ENCODE assay signal across 8 cellular contexts in the genomic region with DNA sequence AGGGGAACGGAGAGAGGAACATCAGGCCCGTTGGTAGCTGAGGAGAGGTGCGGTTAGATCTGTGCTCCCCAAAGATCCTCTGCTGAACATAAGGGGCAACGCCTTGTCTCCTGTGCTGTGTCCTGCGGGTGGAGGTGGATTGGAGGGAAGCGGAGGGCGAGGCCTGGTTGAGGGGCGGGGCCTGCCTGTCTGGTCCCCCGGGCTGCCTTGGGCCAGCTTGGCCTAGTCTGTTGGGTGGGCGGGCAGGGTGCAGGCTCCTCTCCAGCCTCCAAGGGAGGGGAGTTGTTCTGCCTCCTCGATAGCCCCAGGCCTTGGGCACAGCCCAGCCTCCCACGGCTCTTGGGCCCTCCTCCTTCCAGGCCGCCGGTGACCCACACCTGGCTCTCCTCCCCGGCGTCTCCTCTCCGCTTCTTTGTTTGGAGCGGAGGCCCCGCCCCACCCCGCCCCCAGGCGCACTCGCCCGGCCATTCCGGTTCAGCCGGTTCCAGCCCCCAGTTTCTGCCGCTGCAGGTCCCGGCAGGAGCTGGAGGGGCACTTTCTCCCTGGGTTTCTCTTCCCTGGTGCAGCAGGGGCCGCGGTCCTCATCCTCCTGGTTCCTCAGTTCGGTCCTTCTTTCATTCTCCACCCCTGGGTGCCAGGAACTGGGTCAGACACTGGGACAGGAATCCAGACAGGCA. TPM values are rescaled to one million over a fixed set of nuclear protein-coding genes. Genes with fewer than 3 reads are reported as not detected.
A peak's percentile ranks its signal among the peaks of the same experiment; 100 is the strongest.
DNase-seq lines count a peak whose midpoint lies in the region; ATAC-seq and TF ChIP-seq lines count a peak whose summit lies in the region.

No MANE protein-coding gene starts in this region.

- peaks cover 4% of the 10 kb centered on the region for H3K4me1 Mint-ChIP-seq in activated CD4-positive, alpha-beta T cell treated with anti-CD3 and anti-CD28 coated beads for 36 hours

- CTCF ChIA-PET in activated CD4-positive, alpha-beta T cell treated with anti-CD3 and anti-CD28 coated beads for 36 hours (lab: Charles Lee): no interaction called here
- CTCF ChIA-PET in A673 (lab: Charles Lee): no interaction called here

- H3K4me3 ChIP-seq in left ventricle myocardium inferior: peak overlapping the region; percentile 54
- H3K4me3 ChIP-seq in A673 (ENCODE audit: low read depth, low read length, poor library complexity, severe bottlenecking): no peak overlapping the region

- no peak overlapping the region for H3K27ac Mint-ChIP-seq in activated CD4-positive, alpha-beta T cell treated with anti-CD3 and anti-CD28 coated beads for 36 hours

- intact Hi-C loops in activated CD4-positive, alpha-beta T cell treated with anti-CD3 and anti-CD28 coated beads for 36 hours (cut with DNase I, micrococcal nuclease): no loop called here
- intact Hi-C loops in left ventricle myocardium inferior (cut with micrococcal nuclease): no loop called here
- intact Hi-C loops in sciatic nerve (cut with DNase I): no loop called here
- intact Hi-C loops in A673 (cut with micrococcal nuclease; ENCODE audit: unreplicated experiment): no loop called here

- H3K27me3 Mint-ChIP-seq in activated CD4-positive, alpha-beta T cell treated with anti-CD3 and anti-CD28 coated beads for 36 hours: peaks cover 8% of the 10 kb centered on the region

- POLR2A ChIA-PET in activated CD4-positive, alpha-beta T cell treated with anti-CD3 and anti-CD28 coated beads for 36 hours (lab: Charles Lee): interaction anchor here (0.6 to 0.7 kb wide), 3 partner anchors 9 to 180 kb away, joined by 3 to 4 read pairs (median 4); no protein-coding TSS in a partner anchor
- POLR2A ChIA-PET in A673 (lab: Charles Lee; ENCODE audit: low non-redundant PET): no interaction called here

- H3K27me3 ChIP-seq in left ventricle myocardium inferior (ENCODE audit: low read depth) (no peaks in the 10 kb centered on the region), A673 (replicated peaks; ENCODE audit: insufficient read depth, low read depth, low read length, poor library complexity) (no peaks in the 10 kb centered on the region)

- H3K36me3 ChIP-seq in left ventricle myocardium inferior: no peaks in the 10 kb centered on the region
- peaks cover 7% of the 10 kb centered on the region for H3K36me3 ChIP-seq in A673 (ENCODE audit: insufficient read depth, low read length, poor library complexity, severe bottlenecking)

- H3K36me3 Mint-ChIP-seq in activated CD4-positive, alpha-beta T cell treated with anti-CD3 and anti-CD28 coated beads for 36 hours (ENCODE audit: low read depth): no peaks in the 10 kb centered on the region

- peak; percentile 49 for ATAC-seq in activated CD4-positive, alpha-beta T cell treated with anti-CD3 and anti-CD28 coated beads for 36 hours
- peak; percentile 51 for ATAC-seq in sciatic nerve
- ATAC-seq in HG03342 (IDR thresholded peaks at IDR 0.05; ENCODE audit: unreplicated experiment): no peak
- ATAC-seq in GM21423 (IDR thresholded peaks at IDR 0.05; ENCODE audit: unreplicated experiment): no peak

- no TSS peak for BruUV-seq in A673 (replicated peaks; lab: Mats Ljungman, UMichigan)

- H3K4me1 ChIP-seq in left ventricle myocardium inferior (peaks cover 13% of the 10 kb centered on the region), A673 (ENCODE audit: insufficient read depth, low read length, poor library complexity, severe bottlenecking) (peaks cover 6% of the 10 kb centered on the region)

- peak; percentile 55 for DNase-seq in activated CD4-positive, alpha-beta T cell treated with anti-CD3 and anti-CD28 coated beads for 36 hours
- no peak for DNase-seq in activated CD4-positive, alpha-beta T cell treated with anti-CD3 and anti-CD28 coated beads for 4 hours
- peak; percentile 86 for DNase-seq in RPMI8226
- DNase-seq in left ventricle myocardium inferior: peak; percentile 28
- DNase-seq in sciatic nerve (ENCODE audit: low spot score): no peak
- no peak for DNase-seq in A673 (ENCODE audit: low spot score)

- H3K27ac ChIP-seq in left ventricle myocardium inferior (replicated peaks): no peak overlapping the region
- H3K27ac ChIP-seq in A673 (ENCODE audit: low read depth, low read length, poor library complexity, severe bottlenecking): no peak overlapping the region

- H3K9me3 ChIP-seq in left ventricle myocardium inferior (replicated peaks): no peaks in the 10 kb centered on the region
- H3K9me3 ChIP-seq in A673 (ENCODE audit: low read depth, low read length, poor library complexity, severe bottlenecking): no peaks in the 10 kb centered on the region

- no peak for TF ChIP-seq CTCF in left ventricle myocardium inferior (IDR thresholded peaks at IDR 0.05; ENCODE audit: borderline replicate concordance)
- no peak for TF ChIP-seq CTCF in A673 (conservative IDR thresholded peaks at IDR 0.05; ENCODE audit: low read depth, low read length)

- no peaks in the 10 kb centered on the region for H3K9me3 Mint-ChIP-seq in activated CD4-positive, alpha-beta T cell treated with anti-CD3 and anti-CD28 coated beads for 36 hours (ENCODE audit: low read depth)

- no peak overlapping the region for H3K4me3 Mint-ChIP-seq in activated CD4-positive, alpha-beta T cell treated with anti-CD3 and anti-CD28 coated beads for 36 hours

RNA-seq across cellular contexts. Expression of gene PTPRF, which starts 19.4 kb away (rescaled TPM):
- total RNA-seq in activated CD4-positive, alpha-beta T cell treated with anti-CD3 and anti-CD28 coated beads for 36 hours: 1 to 10 TPM; 5.1 to 6.8 TPM
- total RNA-seq in left ventricle myocardium inferior: 2.9 TPM
- total RNA-seq in sciatic nerve: 180 TPM
- 110 and 118 TPM in 2 replicates for total RNA-seq in A673 (2021)

Comparison
In these comparisons a context has a peak if more than half of its experiments do, and no peak if none do; other contexts are left out.
1. DNase-seq: peak in activated CD4-positive, alpha-beta T cell treated with anti-CD3 and anti-CD28 coated beads for 36 hours (single experiment), RPMI8226 (single experiment) and left ventricle myocardium inferior (single experiment); none in activated CD4-positive, alpha-beta T cell treated with anti-CD3 and anti-CD28 coated beads for 4 hours (0 of 2), sciatic nerve (single experiment) and A673 (single experiment).
2. ATAC-seq: peak in activated CD4-positive, alpha-beta T cell treated with anti-CD3 and anti-CD28 coated beads for 36 hours (single experiment) and sciatic nerve (single experiment); none in HG03342 (single experiment) and GM21423 (single experiment).
3. RNA of gene PTPRF, which starts 19.4 kb away (total RNA-seq): 180 TPM in sciatic nerve (single experiment) and 110 to 118 TPM in A673; 5.1 to 6.8 TPM in activated CD4-positive, alpha-beta T cell treated with anti-CD3 and anti-CD28 coated beads for 36 hours and 2.9 TPM in left ventricle myocardium inferior (single experiment); every median in the first group is over 10 times any median in the second.